8 cellular contexts compared by ENCODE assay signal in the genomic region with DNA sequence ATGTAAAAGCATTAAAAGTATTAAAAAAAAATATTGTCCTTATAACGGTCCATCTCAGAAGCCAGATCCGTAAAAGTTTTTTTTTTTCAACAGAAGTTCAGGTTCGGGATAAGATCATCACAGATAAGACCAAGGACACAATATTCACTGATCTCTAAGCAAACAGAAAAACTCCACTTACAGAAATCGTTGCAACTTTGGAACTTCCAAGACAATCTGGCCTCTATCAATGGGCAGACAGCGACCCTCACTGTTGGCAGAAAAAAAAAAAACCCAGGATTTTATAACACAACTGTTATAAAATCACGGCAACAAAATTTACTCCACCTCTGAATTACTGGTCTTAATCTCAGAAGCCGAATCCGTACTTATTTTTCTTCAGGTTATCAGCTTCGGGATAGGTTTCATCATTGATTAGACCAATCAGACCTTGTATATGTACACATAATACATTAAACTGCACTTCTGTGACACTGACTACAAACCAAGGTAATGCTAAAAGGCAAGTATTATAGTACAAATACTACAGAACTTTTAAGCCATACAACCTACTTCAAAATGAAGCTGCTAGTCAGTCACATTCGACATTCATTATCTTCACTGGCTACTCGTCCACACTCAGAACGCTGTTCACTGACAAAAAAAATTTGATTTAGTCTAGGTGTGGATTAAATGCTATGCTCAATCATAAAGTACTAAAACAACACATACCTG. TPM values are rescaled to one million over a fixed set of nuclear protein-coding genes. Genes with fewer than 3 reads are reported as not detected.
DNase-seq lines count a peak whose midpoint lies in the region; ATAC-seq and TF ChIP-seq lines count a peak whose summit lies in the region.

No MANE protein-coding gene starts in this region.

- H3K4me1 Mint-ChIP-seq in immature natural killer cell: peaks cover 53 to 74% of the 10 kb centered on the region in 2 donors
- H3K4me1 Mint-ChIP-seq in stimulated activated memory B cell treated with anti-CD40 and anti-IgM and Interleukin-4, amounts not matched to agents 10 μg/mL and 1 μg/mL and 100 μg/mL, for 72 hours: peaks cover 46% of the 10 kb centered on the region

- H3K4me3 ChIP-seq in BJ (ENCODE audit: low read depth, low read length): peak overlapping the region; percentile 97

- peak overlapping the region; percentile 99 to 100 for H3K27ac Mint-ChIP-seq in activated naive CD4-positive, alpha-beta T cell treated with anti-CD3 and anti-CD28 coated beads, Interleukin-2, amount 50 U/mL, for 72 hours
- peak overlapping the region; percentile 94 to 100 (median 98) for H3K27ac Mint-ChIP-seq in immature natural killer cell
- H3K27ac Mint-ChIP-seq in stimulated activated memory B cell treated with anti-CD40 and anti-IgM and Interleukin-4, amounts not matched to agents 10 μg/mL and 1 μg/mL and 100 μg/mL, for 72 hours: peak overlapping the region; percentile 96

- peaks cover 60 to 65% of the 10 kb centered on the region in 2 donors for H3K36me3 Mint-ChIP-seq in activated naive CD4-positive, alpha-beta T cell treated with anti-CD3 and anti-CD28 coated beads, Interleukin-2, amount 50 U/mL, for 72 hours
- H3K36me3 Mint-ChIP-seq in immature natural killer cell: peaks cover 0 to 8% (median 4%) of the 10 kb centered on the region in 3 donors
- peaks cover 52% of the 10 kb centered on the region for H3K36me3 Mint-ChIP-seq in stimulated activated memory B cell treated with anti-CD40 and anti-IgM and Interleukin-4, amounts not matched to agents 10 μg/mL and 1 μg/mL and 100 μg/mL, for 72 hours

- POLR2A ChIA-PET in BJ (lab: Charles Lee): interaction anchor here (0.6 to 3.4 kb wide), 3 partner anchors 34 to 350 kb away, joined by 3 to 62 read pairs (median 4); partner anchors contain the start of gene SYNCRIP

- no peaks in the 10 kb centered on the region for H3K9me3 Mint-ChIP-seq in activated naive CD4-positive, alpha-beta T cell treated with anti-CD3 and anti-CD28 coated beads, Interleukin-2, amount 50 U/mL, for 72 hours
- H3K9me3 Mint-ChIP-seq in immature natural killer cell: no peaks in the 10 kb centered on the region
- no peaks in the 10 kb centered on the region for H3K9me3 Mint-ChIP-seq in stimulated activated memory B cell treated with anti-CD40 and anti-IgM and Interleukin-4, amounts not matched to agents 10 μg/mL and 1 μg/mL and 100 μg/mL, for 72 hours

- H3K27me3 Mint-ChIP-seq in immature natural killer cell (ENCODE audit: low read depth in 3 of 3): peaks cover 5 to 11% (median 10%) of the 10 kb centered on the region in 3 donors
- H3K27me3 Mint-ChIP-seq in stimulated activated memory B cell treated with anti-CD40 and anti-IgM and Interleukin-4, amounts not matched to agents 10 μg/mL and 1 μg/mL and 100 μg/mL, for 72 hours: no peaks in the 10 kb centered on the region

- no peaks in the 10 kb centered on the region for H3K27me3 ChIP-seq in BJ (ENCODE audit: control insufficient read depth, insufficient read depth, low read length)

- ATAC-seq in activated naive CD4-positive, alpha-beta T cell treated with anti-CD3 and anti-CD28 coated beads, Interleukin-2, amount 50 U/mL, for 72 hours: no peak
- ATAC-seq in stimulated activated memory B cell treated with anti-CD40 and anti-IgM and Interleukin-4, amounts not matched to agents 10 μg/mL and 1 μg/mL and 100 μg/mL, for 72 hours: no peak
- ATAC-seq in GM21528 (IDR thresholded peaks at IDR 0.05; ENCODE audit: low FRiP score, unreplicated experiment) (no peak), HG03457 (IDR thresholded peaks at IDR 0.05; ENCODE audit: unreplicated experiment) (no peak)

- no peaks in the 10 kb centered on the region for H3K36me3 ChIP-seq in BJ (ENCODE audit: control insufficient read depth, insufficient read depth, low read length)

- CTCF ChIA-PET in BJ (lab: Yijun Ruan, JAX): interaction anchor here (0.9 to 2.2 kb wide), 5 partner anchors 22 to 210 kb away, joined by 3 to 7 read pairs (median 3); partner anchors contain the start of gene SYNCRIP

- H3K4me3 Mint-ChIP-seq in immature natural killer cell: peak overlapping the region; percentile 93 to 100 (median 98)
- peak overlapping the region; percentile 89 for H3K4me3 Mint-ChIP-seq in stimulated activated memory B cell treated with anti-CD40 and anti-IgM and Interleukin-4, amounts not matched to agents 10 μg/mL and 1 μg/mL and 100 μg/mL, for 72 hours

- DNase-seq in BJ (ENCODE audit: low read depth) (no peak), HCEC 1CT (peak; percentile 29), immature natural killer cell (peak; percentile 19 to 23 (median 22)), COLO668 (lab: John Stamatoyannopoulos, UW; ENCODE audit: unreplicated experiment) (no peak)
- no peak for DNase-seq in activated naive CD4-positive, alpha-beta T cell treated with anti-CD3 and anti-CD28 coated beads, Interleukin-2, amount 50 U/mL, for 72 hours (ENCODE audit: low spot score in 2 of 2)

- TF ChIP-seq CTCF in BJ (IDR thresholded peaks at IDR 0.05; ENCODE audit: insufficient read depth, low read depth, low read length): peak; percentile 22; the same call in 1 of the 2 replicates

RNA-seq across cellular contexts. Expression of gene SYNCRIP, which starts 34.7 kb away (rescaled TPM):
- polyA plus RNA-seq in BJ (2011; rRNA removed): 7.6 and 20.0 TPM in 2 replicates
- 10.7 and 20.8 TPM in 2 replicates for polyA minus RNA-seq in BJ (2011; rRNA and poly(A)+ RNA removed)
- total RNA-seq in activated naive CD4-positive, alpha-beta T cell treated with anti-CD3 and anti-CD28 coated beads, Interleukin-2, amount 50 U/mL, for 72 hours: 100 to 1,000 TPM in 1 of 2 donors, 10 to 100 TPM in 1; 78.3 to 147 TPM
- 10 to 100 TPM; 39.1 to 83.6 (median 46.8) TPM for polyA plus RNA-seq in immature natural killer cell

Comparison
In these comparisons a context has a peak if more than half of its experiments do, and no peak if none do; other contexts are left out.
1. DNase-seq: peak in HCEC 1CT (single experiment) and immature natural killer cell (3 of 3); none in BJ (single experiment), activated naive CD4-positive, alpha-beta T cell treated with anti-CD3 and anti-CD28 coated beads, Interleukin-2, amount 50 U/mL, for 72 hours (0 of 2) and COLO668 (single experiment).
2. Peak in every context shown above with its lines, with median percentiles within 50 percentile points of each other: H3K27ac Mint-ChIP-seq.